ENCODE assay signal across 8 cellular contexts in the genomic region with DNA sequence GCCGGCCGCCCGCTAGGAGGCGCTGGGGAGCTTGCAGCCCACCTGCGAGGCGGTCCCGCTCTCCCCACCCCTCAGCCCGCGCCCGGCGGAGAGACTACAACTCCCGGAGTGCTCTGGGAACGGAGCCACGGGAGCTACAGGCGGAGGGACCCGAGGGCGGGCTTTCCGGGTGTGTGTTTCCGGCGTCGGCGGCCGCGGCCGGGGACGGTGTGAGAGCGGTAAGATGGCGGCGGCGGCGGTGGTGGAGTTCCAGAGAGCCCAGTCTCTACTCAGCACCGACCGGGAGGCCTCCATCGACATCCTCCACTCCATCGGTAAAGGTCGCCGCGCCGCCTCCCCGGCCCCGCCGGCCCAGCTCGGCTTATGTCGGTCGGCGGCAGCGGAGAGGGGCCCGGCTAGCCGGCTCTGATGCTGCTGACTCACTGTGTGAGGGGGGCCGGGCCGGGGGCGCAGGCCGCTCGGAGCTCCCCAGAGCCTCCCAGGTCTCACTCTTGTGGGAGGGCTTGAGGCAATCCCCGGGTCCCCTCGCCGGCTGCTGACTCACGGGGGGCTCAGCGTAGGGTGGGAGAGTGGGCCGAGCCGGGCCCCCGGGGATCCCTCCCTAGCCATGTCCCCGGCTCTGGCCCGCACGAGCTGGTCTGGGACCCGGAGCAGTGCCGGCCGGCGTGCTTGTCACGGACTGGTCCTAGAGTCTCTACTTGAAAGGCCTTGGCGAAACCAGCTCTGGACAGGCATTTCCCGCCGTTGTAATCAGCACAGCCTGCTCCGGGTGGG. TPM values are rescaled to one million over a fixed set of nuclear protein-coding genes. Genes with fewer than 3 reads are reported as not detected.
DNase-seq lines count a peak whose midpoint lies in the region; ATAC-seq and TF ChIP-seq lines count a peak whose summit lies in the region.

A gene (plus strand): TSS at position 210 of the 774 bp plus-strand sequence. CDS start 14 bp downstream, at position 224.

- H3K27ac Mint-ChIP-seq in activated T-helper 2 cell treated with anti-CD3 and anti-CD28 coated beads, Interferon-gamma antibody, Interleukin-2, Interleukin-4, amounts not matched to agents 10 μg/mL and 5 μg/mL and 100 μg/mL, durations not matched to agents 14 hours and 24 hours and 36 hours = peak within 1 kb of the TSS; percentile 78
- peak within 1 kb of the TSS; percentile 82 to 95 for H3K27ac Mint-ChIP-seq in natural killer cell

- no peaks in the 10 kb centered on the region for H3K27me3 ChIP-seq in RWPE2 (ENCODE audit: insufficient read depth, poor library complexity, severe bottlenecking)

- H3K4me3 Mint-ChIP-seq in activated T-helper 2 cell treated with anti-CD3 and anti-CD28 coated beads, Interferon-gamma antibody, Interleukin-2, Interleukin-4, amounts not matched to agents 10 μg/mL and 5 μg/mL and 100 μg/mL, durations not matched to agents 14 hours and 24 hours and 36 hours (ENCODE audit: low read depth) = peak within 1 kb of the TSS; percentile 91
- H3K4me3 Mint-ChIP-seq in natural killer cell = peak within 1 kb of the TSS; percentile 86

- intact Hi-C loops in activated T-helper 2 cell treated with anti-CD3 and anti-CD28 coated beads, Interferon-gamma antibody, Interleukin-2, Interleukin-4, amounts not matched to agents 10 μg/mL and 5 μg/mL and 100 μg/mL, durations not matched to agents 14 hours and 24 hours and 36 hours (cut with micrococcal nuclease) = loop anchor here (1.0 to 10.0 kb wide), 4 partner anchors 17 to 190 kb away; a partner anchor contains a TSS
- intact Hi-C loops in natural killer cell (cut with micrococcal nuclease) = loop anchor here (1.0 to 10.0 kb wide), 2 partner anchors 94 to 190 kb away; a partner anchor contains a TSS

- H3K4me3 ChIP-seq in LNCaP clone FGC (ENCODE audit: low read depth, low read length) (peak within 1 kb of the TSS; percentile 98), RWPE2 (ENCODE audit: severe bottlenecking) (peak within 1 kb of the TSS; percentile 95), fibroblast of mammary gland (ENCODE audit: control insufficient read depth, low read depth, low read length) (peak within 1 kb of the TSS; percentile 97)

- DNase-seq in ELF-1 (ENCODE audit: low read depth, low spot score) (peak; percentile 55), GOT3 (lab: John Stamatoyannopoulos, UW) (peak; percentile 79), LNCaP clone FGC (ENCODE audit: low read depth) (peak; percentile 88), RWPE2 (ENCODE audit: low spot score) (peak; percentile 97), fibroblast of mammary gland (ENCODE audit: low read depth) (peak; percentile 93), natural killer cell (peak; percentile 94)
- DNase-seq in activated T-helper 2 cell treated with anti-CD3 and anti-CD28 coated beads, Interferon-gamma antibody, Interleukin-2, Interleukin-4, amounts not matched to agents 10 μg/mL and 5 μg/mL and 100 μg/mL, durations not matched to agents 14 hours and 24 hours and 36 hours (ENCODE audit: low spot score) = peak; percentile 98
- peak; percentile 99 for DNase-seq in stimulated activated naive CD4-positive, alpha-beta T cell treated with Interleukin-2 at 50 U/mL for 16 hours (lab: John Stamatoyannopoulos, UW)

- TF ChIP-seq CTCF in LNCaP clone FGC (IDR thresholded peaks at IDR 0.05; ENCODE audit: control insufficient read depth, extremely low read depth, insufficient read depth) (peak; percentile 88), RWPE2 (IDR thresholded peaks at IDR 0.05; ENCODE audit: poor library complexity, severe bottlenecking) (peak; percentile 94), fibroblast of mammary gland (conservative IDR thresholded peaks at IDR 0.05; ENCODE audit: control insufficient read depth, insufficient read depth, low read depth, low read length) (peak; percentile 63), natural killer cell (IDR thresholded peaks at IDR 0.05) (peak; percentile 83)

- H3K4me1 ChIP-seq in RWPE2 (ENCODE audit: insufficient read depth, poor library complexity, severe bottlenecking) = peaks cover 7% of the 10 kb centered on the region

- peak; percentile 96 for ATAC-seq in RWPE2 (ENCODE audit: low read depth)
- ATAC-seq in natural killer cell = peak; percentile 91 to 99 (median 97)

- peaks cover 5% of the 10 kb centered on the region for H3K27me3 Mint-ChIP-seq in activated T-helper 2 cell treated with anti-CD3 and anti-CD28 coated beads, Interferon-gamma antibody, Interleukin-2, Interleukin-4, amounts not matched to agents 10 μg/mL and 5 μg/mL and 100 μg/mL, durations not matched to agents 14 hours and 24 hours and 36 hours (ENCODE audit: low read depth)
- H3K27me3 Mint-ChIP-seq in natural killer cell (ENCODE audit: low read depth in 2 of 2) = no peaks in the 10 kb centered on the region

- H3K27ac ChIP-seq in RWPE2 (ENCODE audit: poor library complexity, severe bottlenecking) = peak within 1 kb of the TSS; percentile 78

- peaks cover 33% of the 10 kb centered on the region for H3K36me3 ChIP-seq in RWPE2 (ENCODE audit: low read depth)

- H3K9me3 ChIP-seq in RWPE2 (ENCODE audit: severe bottlenecking) = no peaks in the 10 kb centered on the region

- peaks cover 40% of the 10 kb centered on the region for H3K36me3 Mint-ChIP-seq in activated T-helper 2 cell treated with anti-CD3 and anti-CD28 coated beads, Interferon-gamma antibody, Interleukin-2, Interleukin-4, amounts not matched to agents 10 μg/mL and 5 μg/mL and 100 μg/mL, durations not matched to agents 14 hours and 24 hours and 36 hours (ENCODE audit: low read depth)
- H3K36me3 Mint-ChIP-seq in natural killer cell = peaks cover 2% of the 10 kb centered on the region

- H3K9me3 Mint-ChIP-seq in activated T-helper 2 cell treated with anti-CD3 and anti-CD28 coated beads, Interferon-gamma antibody, Interleukin-2, Interleukin-4, amounts not matched to agents 10 μg/mL and 5 μg/mL and 100 μg/mL, durations not matched to agents 14 hours and 24 hours and 36 hours = no peaks in the 10 kb centered on the region
- no peaks in the 10 kb centered on the region for H3K9me3 Mint-ChIP-seq in natural killer cell

- peaks cover 39% of the 10 kb centered on the region for H3K4me1 Mint-ChIP-seq in activated T-helper 2 cell treated with anti-CD3 and anti-CD28 coated beads, Interferon-gamma antibody, Interleukin-2, Interleukin-4, amounts not matched to agents 10 μg/mL and 5 μg/mL and 100 μg/mL, durations not matched to agents 14 hours and 24 hours and 36 hours (ENCODE audit: low read depth)
- H3K4me1 Mint-ChIP-seq in natural killer cell = peaks cover 28 to 33% of the 10 kb centered on the region in 2 donors

RNA-seq across cellular contexts. Expression of the gene that starts here (rescaled TPM):
- total RNA-seq in activated T-helper 2 cell treated with anti-CD3 and anti-CD28 coated beads, Interferon-gamma antibody, Interleukin-2, Interleukin-4, amounts not matched to agents 10 μg/mL and 5 μg/mL and 100 μg/mL, durations not matched to agents 14 hours and 24 hours and 36 hours = 200 and 207 TPM in 2 replicates
- total RNA-seq in natural killer cell = 100 to 1,000 TPM in 2 of 3 donors, 10 to 100 TPM in 1; 83.4 to 108 (median 105) TPM

Comparison
In these comparisons a context has a peak if more than half of its experiments do, and no peak if none do; other contexts are left out.
1. Peak in every context shown above with its lines: DNase-seq, ATAC-seq, H3K4me3 ChIP-seq and H3K27ac ChIP-seq.